In genomic region chr9:87500491-87500890, GRCh38 we compare ENCODE assay signal across 12 cellular contexts. TPM values are rescaled to one million over a fixed set of nuclear protein-coding genes. Genes with fewer than 3 reads are reported as not detected.
DNase-seq lines count a peak whose midpoint lies in the region; ATAC-seq and TF ChIP-seq lines count a peak whose summit lies in the region.
"Had no signal": no experiment of that assay in that cellular context is flagged by ENCODE, and none has a peak within 500 bp of the region (broad histone marks: within the 10 kb centered on the region; RNA-seq: fewer than 3 reads in every experiment).

No MANE protein-coding gene starts in this region.

- H3K79me2 ChIP-seq in neural progenitor cell (ENCODE audit: low read depth) (peaks cover 78% of the 10 kb centered on the region), mammary epithelial cell (ENCODE audit: insufficient read depth, low read length) (no peaks in the 10 kb centered on the region)

- H3K27ac Mint-ChIP-seq in neural progenitor cell = no peak overlapping the region

- BruUV-seq in mammary epithelial cell (replicated peaks; lab: Mats Ljungman, UMichigan) = no TSS peak

- H3K27me3 Mint-ChIP-seq in neural progenitor cell (ENCODE audit: insufficient read depth, low read depth) = peaks cover 9% of the 10 kb centered on the region

- H3K4me3 ChIP-seq in MG63 (peak overlapping the region; percentile 82), dorsolateral prefrontal cortex (peak overlapping the region in 55 of 59 donors; percentile 3 to 82 (median 70)), neural progenitor cell (no peak overlapping the region), mammary epithelial cell (replicated peaks in 1 of 3; ENCODE audit: insufficient read depth in 1 of 3, low read depth in 2 of 3, low read length in 3 of 3) (no peak overlapping the region)
- H3K4me3 ChIP-seq: lung had no signal

- H3K27ac ChIP-seq in dorsolateral prefrontal cortex (peak overlapping the region in 4 of 59 donors; percentile 1 to 88 (median 17)), neural progenitor cell (no peak overlapping the region), mammary epithelial cell (ENCODE audit: insufficient read depth, low read depth, low read length) (no peak overlapping the region)

- H3K4me2 ChIP-seq in neural progenitor cell (peak overlapping the region; percentile 91), mammary epithelial cell (ENCODE audit: insufficient read depth, low read depth, low read length) (no peak overlapping the region)

- in situ Hi-C loops in mammary epithelial cell (cut with MboI; ENCODE audit: low sequenced_read_pairs in 2 of 2) = no loop called here

- H3K36me3 ChIP-seq in MG63 (peaks cover 46% of the 10 kb centered on the region), neural progenitor cell (no peaks in the 10 kb centered on the region), mammary epithelial cell (ENCODE audit: insufficient read depth, low read length) (no peaks in the 10 kb centered on the region)

- H3K9me3 ChIP-seq in MG63 (no peaks in the 10 kb centered on the region), neural progenitor cell (ENCODE audit: low read depth) (no peaks in the 10 kb centered on the region), mammary epithelial cell (replicated peaks; ENCODE audit: insufficient read depth, low read length) (no peaks in the 10 kb centered on the region)

- no peak overlapping the region for H2AFZ ChIP-seq in neural progenitor cell (replicated peaks)
- H2AFZ ChIP-seq in mammary epithelial cell (ENCODE audit: low read depth, low read length) = no peak overlapping the region

- peaks cover 17% of the 10 kb centered on the region for H4K20me1 ChIP-seq in neural progenitor cell (ENCODE audit: low read depth)
- H4K20me1 ChIP-seq in mammary epithelial cell (ENCODE audit: insufficient read depth, low read length) = no peaks in the 10 kb centered on the region

- TF ChIP-seq CTCF in GM12872 (IDR thresholded peaks at IDR 0.05; ENCODE audit: insufficient read depth, low read depth, low read length) = peak; percentile 18; the same call in 1 of the 3 replicates
- peak in 7 of 56 donors; percentile 8 to 18 (median 12) for TF ChIP-seq CTCF in dorsolateral prefrontal cortex (IDR thresholded peaks at IDR 0.05 in 54 of 56, conservative IDR thresholded peaks at IDR 0.05 in 2 of 56; ENCODE audit: low read depth in 1 of 56, partially characterized antibody in 56 of 56)
- TF ChIP-seq CTCF in neural progenitor cell (IDR thresholded peaks at IDR 0.05) = peak; percentile 9
- TF ChIP-seq CTCF in mammary epithelial cell (conservative IDR thresholded peaks at IDR 0.05 in 1 of 2, IDR thresholded peaks at IDR 0.05 in 1 of 2; ENCODE audit: extremely low read depth in 1 of 2, insufficient read depth in 1 of 2, low read depth in 1 of 2, low read length in 2 of 2) = no peak

- H3K9me3 Mint-ChIP-seq in neural progenitor cell = no peaks in the 10 kb centered on the region

- no peaks in the 10 kb centered on the region for H3F3A ChIP-seq in neural progenitor cell (ENCODE audit: low read depth)

- no peak for DNase-seq in MG63
- DNase-seq in dorsolateral prefrontal cortex = no peak
- no peak for DNase-seq in neural progenitor cell (ENCODE audit: low spot score)
- no peak for DNase-seq in mammary epithelial cell
- DNase-seq in NCI-H1048 (lab: John Stamatoyannopoulos, UW) = no peak
- no peak for DNase-seq in NAMALWA (ENCODE audit: low spot score)
- DNase-seq: NCI-H82, small intestine had no signal

- peaks cover 11% of the 10 kb centered on the region for H3K4me1 ChIP-seq in neural progenitor cell
- H3K4me1 ChIP-seq in mammary epithelial cell (ENCODE audit: insufficient read depth, low read length) = peaks cover 13% of the 10 kb centered on the region

- dilution Hi-C loops in mammary epithelial cell (cut with HindIII; ENCODE audit: low sequenced_read_pairs) = no loop called here

- no peak for ATAC-seq in HG02973 (IDR thresholded peaks at IDR 0.05; ENCODE audit: unreplicated experiment)

- peaks cover 20% of the 10 kb centered on the region for H3K4me1 Mint-ChIP-seq in neural progenitor cell

- 96% methylated on average over 5 of the region's 5 CpGs for WGBS in mammary epithelial cell (ENCODE audit: low coverage, missing lambda C conversion rate)

- no peaks in the 10 kb centered on the region for H3K27me3 ChIP-seq in MG63
- H3K27me3 ChIP-seq in dorsolateral prefrontal cortex = peaks cover 0 to 33% (median 2%) of the 10 kb centered on the region in 45 donors
- peaks cover 7% of the 10 kb centered on the region for H3K27me3 ChIP-seq in neural progenitor cell
- peaks cover 5% of the 10 kb centered on the region for H3K27me3 ChIP-seq in mammary epithelial cell (ENCODE audit: insufficient read depth, low read length)

- CTCF ChIA-PET in mammary epithelial cell (lab: Charles Lee; ENCODE audit: low non-redundant PET) = no interaction called here

- no peak overlapping the region for H3K9ac ChIP-seq in neural progenitor cell
- no peak overlapping the region for H3K9ac ChIP-seq in mammary epithelial cell (ENCODE audit: insufficient read depth, low read length)

- intact Hi-C loops in dorsolateral prefrontal cortex (cut with DNase I) (loop anchor here in 1 of 2 donors (10.0 kb wide), 1 partner anchor 114 kb away; no protein-coding TSS in a partner anchor), mammary epithelial cell (cut with micrococcal nuclease) (no loop called here)

- peaks cover 15% of the 10 kb centered on the region for H3K36me3 Mint-ChIP-seq in neural progenitor cell

- H3K4me3 Mint-ChIP-seq in neural progenitor cell = peak overlapping the region; percentile 50

RNA-seq across cellular contexts. Expression of gene DAPK1, which starts 2.8 kb away (rescaled TPM):
- total RNA-seq in MG63 (2014; rRNA removed; shearing (Covaris generic); ENCODE audit: low replicate concordance) = 36.4 and 44.6 TPM in 2 replicates
- total RNA-seq in dorsolateral prefrontal cortex (100 to 1,000 TPM in 112 of 120 experiments, 10 to 100 TPM in 8; 51.6 to 223 (median 138) TPM), neural progenitor cell (ENCODE audit: low replicate concordance) (29.5 and 47.5 TPM in 2 replicates), mammary epithelial cell (10 to 100 TPM; 17.1 to 33.3 TPM)
- 3.7 TPM for polyA plus RNA-seq in mammary epithelial cell
- 18.0 TPM for polyA minus RNA-seq in mammary epithelial cell
- total RNA-seq: G401 had no signal

Comparison
In these comparisons a context has a peak if more than half of its experiments do, and no peak if none do; other contexts are left out.
1. CTCF ChIP-seq: peak in GM12872 (single experiment) and neural progenitor cell (single experiment); none in mammary epithelial cell (0 of 2).
2. H3K4me3 ChIP-seq: peak in MG63 (single experiment) and dorsolateral prefrontal cortex (55 of 59); none in neural progenitor cell (single experiment) and mammary epithelial cell (0 of 3).